15 cellular contexts compared by ENCODE assay signal in genomic region chr19:36059180-36059910, GRCh38. TPM values are rescaled to one million over a fixed set of nuclear protein-coding genes. Genes with fewer than 3 reads are reported as not detected.
A peak's percentile ranks its signal among the peaks of the same experiment; 100 is the strongest.
DNase-seq lines count a peak whose midpoint lies in the region; ATAC-seq and TF ChIP-seq lines count a peak whose summit lies in the region.
"Had no signal": no experiment of that assay in that cellular context is flagged by ENCODE, and none has a peak within 500 bp of the region (broad histone marks: within the 10 kb centered on the region; RNA-seq: fewer than 3 reads in every experiment).

No MANE protein-coding gene starts in this region.

- H3K9ac ChIP-seq in skeletal muscle tissue (ENCODE audit: low read depth in 1 of 3, low read length in 3 of 3), result peak overlapping the region in 2 of 3 donors; percentile 40 to 57

- no peak for TF ChIP-seq POLR2A in right lobe of liver (IDR thresholded peaks at IDR 0.05)

- H3K27me3 ChIP-seq in right lobe of liver (no peaks in the 10 kb centered on the region), skeletal muscle tissue (ENCODE audit: control insufficient read depth in 3 of 3, insufficient read depth in 3 of 3, low read length in 3 of 3) (no peaks in the 10 kb centered on the region)

- no peak overlapping the region for H3K4me3 ChIP-seq in right lobe of liver
- no peak overlapping the region for H3K4me3 ChIP-seq in skeletal muscle tissue (ENCODE audit: low read length in 3 of 3)

- H3K36me3 Mint-ChIP-seq in T-helper 1 cell treated with Interleukin-12 subunit alpha and Interleukin-12 subunit beta and Interleukin-4 antibody, amounts not matched to agents 30 μg/mL and 1 μg/mL, for 36 hours (ENCODE audit: low read depth), result peaks cover 12% of the 10 kb centered on the region

- 58% methylated on average over 6 of the region's 6 CpGs for WGBS in right lobe of liver (ENCODE audit: insufficient coverage, low coverage, low lambda C conversion rate, missing lambda C conversion rate)

- peaks cover 20% of the 10 kb centered on the region for H3K4me1 Mint-ChIP-seq in T-helper 1 cell treated with Interleukin-12 subunit alpha and Interleukin-12 subunit beta and Interleukin-4 antibody, amounts not matched to agents 30 μg/mL and 1 μg/mL, for 36 hours (ENCODE audit: low read depth)

- H3K9me3 Mint-ChIP-seq in T-helper 1 cell treated with Interleukin-12 subunit alpha and Interleukin-12 subunit beta and Interleukin-4 antibody, amounts not matched to agents 30 μg/mL and 1 μg/mL, for 36 hours, result no peaks in the 10 kb centered on the region

- no peaks in the 10 kb centered on the region for H3K36me3 ChIP-seq in right lobe of liver
- no peaks in the 10 kb centered on the region for H3K36me3 ChIP-seq in skeletal muscle tissue (ENCODE audit: control insufficient read depth in 3 of 3, insufficient read depth in 3 of 3, low read length in 3 of 3)

- peak overlapping the region; percentile 57 for H3K27ac Mint-ChIP-seq in T-helper 1 cell treated with Interleukin-12 subunit alpha and Interleukin-12 subunit beta and Interleukin-4 antibody, amounts not matched to agents 30 μg/mL and 1 μg/mL, for 36 hours

- no peaks in the 10 kb centered on the region for H3K27me3 Mint-ChIP-seq in T-helper 1 cell treated with Interleukin-12 subunit alpha and Interleukin-12 subunit beta and Interleukin-4 antibody, amounts not matched to agents 30 μg/mL and 1 μg/mL, for 36 hours (ENCODE audit: low read depth)

- TF ChIP-seq CTCF in right lobe of liver (IDR thresholded peaks at IDR 0.05), result no peak

- DNase-seq in T-helper 1 cell (no peak), NCI-H2029 (lab: John Stamatoyannopoulos, UW) (peak; percentile 39), right lobe of liver (no peak), DMS 273 treated with DMSO at 0.1 percent for 48 hours (lab: John Stamatoyannopoulos, UW) (no peak), AG08395 (ENCODE audit: low spot score) (no peak)
- DNase-seq: GOT3, NCI-H1105 treated with DMSO at 0.1 percent for 48 hours, NCI-H187, NCI-H2171, NCI-H510A had no signal

- H3K9me3 ChIP-seq in right lobe of liver (no peaks in the 10 kb centered on the region), skeletal muscle tissue (ENCODE audit: control insufficient read depth in 3 of 3, low read length in 3 of 3) (no peaks in the 10 kb centered on the region)

- H3K4me3 Mint-ChIP-seq in T-helper 1 cell treated with Interleukin-12 subunit alpha and Interleukin-12 subunit beta and Interleukin-4 antibody, amounts not matched to agents 30 μg/mL and 1 μg/mL, for 36 hours, result no peak overlapping the region

- H3K4me1 ChIP-seq in right lobe of liver (peaks cover 0 to 18% (median 3%) of the 10 kb centered on the region in 4 donors), skeletal muscle tissue (ENCODE audit: control insufficient read depth in 3 of 3, insufficient read depth in 3 of 3, low read length in 3 of 3) (peaks cover 27 to 30% (median 28%) of the 10 kb centered on the region in 3 donors)

- ATAC-seq in right lobe of liver, result no peak
- ATAC-seq in HG03571 (IDR thresholded peaks at IDR 0.05; ENCODE audit: unreplicated experiment), result no peak

- intact Hi-C loops in right lobe of liver (cut with DNase I), result no loop called here

- H3K27ac ChIP-seq in right lobe of liver, result peak overlapping the region in 2 of 3 donors; percentile 10 to 29
- H3K27ac ChIP-seq in skeletal muscle tissue (ENCODE audit: low read depth, low read length), result peak overlapping the region; percentile 53

RNA-seq across cellular contexts. Expression of gene WDR62, which starts 4.6 kb away (rescaled TPM):
- 1 to 10 TPM in 2 of 6 experiments, under 1 TPM in 4; 0.20 to 1.6 (median 0.58) TPM for total RNA-seq in right lobe of liver
- total RNA-seq in skeletal muscle tissue, result 2.1 TPM

RNA-seq across cellular contexts. Expression of gene THAP8, which starts 5.3 kb away (rescaled TPM):
- total RNA-seq in right lobe of liver (1 to 10 TPM; 2.5 to 9.0 (median 4.2) TPM), skeletal muscle tissue (2.1 TPM)

RNA-seq across cellular contexts. Expression of gene CLIP3, which starts 26.7 kb away (rescaled TPM):
- 1 to 10 TPM in 2 of 6 experiments, under 1 TPM in 4; 0.55 to 1.6 (median 0.94) TPM for total RNA-seq in right lobe of liver
- 1.0 TPM for total RNA-seq in skeletal muscle tissue

RNA-seq across cellular contexts. Expression of gene ALKBH6, which starts 45.3 kb away (rescaled TPM):
- 10 to 100 TPM in 5 of 6 experiments, 1 to 10 TPM in 1; 9.7 to 31.2 (median 11.5) TPM for total RNA-seq in right lobe of liver
- 4.7 TPM for total RNA-seq in skeletal muscle tissue

RNA-seq across cellular contexts. Expression of gene SYNE4, which starts 50.7 kb away (rescaled TPM):
- 1 to 10 TPM; 3.9 to 7.5 (median 7.0) TPM for total RNA-seq in right lobe of liver
- not detected for total RNA-seq in skeletal muscle tissue
- total RNA-seq: Daoy, RPMI7951 had no signal
